Comparison of ENCODE assay signal across 9 cellular contexts in genomic region chr13:26872444-26873173, GRCh38.
DNase-seq lines count a peak whose midpoint lies in the region; ATAC-seq and TF ChIP-seq lines count a peak whose summit lies in the region.
"Had no signal": no experiment of that assay in that cellular context is flagged by ENCODE, and none has a peak within 500 bp of the region (broad histone marks: within the 10 kb centered on the region; RNA-seq: fewer than 3 reads in every experiment).

No MANE protein-coding gene starts in this region.

- in situ Hi-C loops in brain microvascular endothelial cell (cut with HindIII; ENCODE audit: low pct_ligation_motif_present, low sequenced_read_pairs): no loop called here

- no peaks in the 10 kb centered on the region for H3K27me3 ChIP-seq in brain microvascular endothelial cell (replicated peaks)

- peak; percentile 81 for TF ChIP-seq CTCF in brain microvascular endothelial cell (IDR thresholded peaks at IDR 0.05; ENCODE audit: low read depth, low read length, missing control alignments)

- DNase-seq in EH (ENCODE audit: low read depth) (peak; percentile 46), Kasumi-1 (lab: John Stamatoyannopoulos, UW) (peak; percentile 28 to 30), SW480 (ENCODE audit: low spot score) (peak; percentile 44), brain microvascular endothelial cell (peak; percentile 21), left kidney (ENCODE audit: low read depth, low spot score) (peak; percentile 70), dedifferentiated amniotic fluid mesenchymal stem cell (ENCODE audit: extremely low spot score) (no peak)
- DNase-seq in stimulated activated CD4-positive, alpha-beta T cell treated with anti-CD3 and anti-CD28 coated beads, TNF-alpha, amount 100 ng/mL, for 24 hours (ENCODE audit: low read depth in 3 of 3): peak; percentile 7 to 53 (median 18)

- no peak overlapping the region for H3K27ac ChIP-seq in brain microvascular endothelial cell
- H3K27ac ChIP-seq: thoracic aorta had no signal

- no peak for ATAC-seq in HG03571 (IDR thresholded peaks at IDR 0.05; ENCODE audit: unreplicated experiment)

- no peak overlapping the region for H3K4me3 ChIP-seq in brain microvascular endothelial cell (ENCODE audit: low read depth, low read length)
- H3K4me3 ChIP-seq: thoracic aorta had no signal

- no peaks in the 10 kb centered on the region for H3K36me3 ChIP-seq in brain microvascular endothelial cell (replicated peaks)
- H3K36me3 ChIP-seq: thoracic aorta had no signal
